ENCODE assay signal across 8 cellular contexts in the genomic region with DNA sequence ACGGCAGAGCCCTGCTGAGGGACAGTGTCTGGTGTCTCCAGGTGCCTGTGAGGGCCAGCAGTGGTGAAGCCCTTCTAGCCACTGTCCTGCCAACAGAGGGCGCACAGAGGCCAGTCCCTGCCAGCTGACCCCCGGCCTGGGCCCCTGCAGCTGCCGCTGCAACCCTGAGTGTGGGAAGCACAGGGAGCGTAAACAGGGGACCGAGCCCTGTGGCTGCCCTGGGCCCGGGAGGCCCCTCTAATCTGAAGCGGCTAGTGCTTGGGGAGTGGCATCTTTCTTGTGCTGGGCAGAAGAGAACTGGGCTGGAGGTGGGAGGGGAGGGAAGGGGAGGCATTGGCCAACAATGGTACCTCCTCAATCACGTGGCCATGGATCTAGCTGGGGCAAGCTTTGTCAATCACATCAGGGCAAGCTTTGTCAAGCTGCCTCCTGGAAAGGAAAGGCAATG. TPM values are rescaled to one million over a fixed set of nuclear protein-coding genes. Genes with fewer than 3 reads are reported as not detected.
DNase-seq lines count a peak whose midpoint lies in the region; ATAC-seq and TF ChIP-seq lines count a peak whose summit lies in the region.

No MANE protein-coding gene starts in this region.

- peak overlapping the region; percentile 5; the same call in 1 of the 2 replicates for H3K4me2 ChIP-seq in OCI-LY1 (ENCODE audit: low read length)

- DNase-seq in CD1c-positive myeloid dendritic cell (ENCODE audit: extremely low spot score) (peak; percentile 63), HEK293T (ENCODE audit: extremely low spot score) (peak; percentile 85), dorsolateral prefrontal cortex (peak in 9 of 10 donors; percentile 68 to 85 (median 73)), lung (ENCODE audit: low spot score) (peak; percentile 68), upper lobe of right lung (peak; percentile 87)
- no peak for DNase-seq in activated T-helper 2 cell treated with anti-CD3 and anti-CD28 coated beads, Interferon-gamma antibody, Interleukin-2, Interleukin-4, amounts not matched to agents 10 μg/mL and 5 μg/mL and 100 μg/mL, durations not matched to agents 14 hours and 24 hours and 36 hours (ENCODE audit: low spot score)
- DNase-seq in activated T-cell treated with anti-CD3 and anti-CD28 coated beads, Interleukin-2, amount 50 U/mL, for 1 hour, result no peak

- no peaks in the 10 kb centered on the region for H3K27me3 Mint-ChIP-seq in activated T-helper 2 cell treated with anti-CD3 and anti-CD28 coated beads, Interferon-gamma antibody, Interleukin-2, Interleukin-4, amounts not matched to agents 10 μg/mL and 5 μg/mL and 100 μg/mL, durations not matched to agents 14 hours and 24 hours and 36 hours (ENCODE audit: low read depth)

- H3K36me3 Mint-ChIP-seq in activated T-helper 2 cell treated with anti-CD3 and anti-CD28 coated beads, Interferon-gamma antibody, Interleukin-2, Interleukin-4, amounts not matched to agents 10 μg/mL and 5 μg/mL and 100 μg/mL, durations not matched to agents 14 hours and 24 hours and 36 hours (ENCODE audit: low read depth), result peaks cover 26% of the 10 kb centered on the region

- H3K27me3 ChIP-seq in OCI-LY1 (ENCODE audit: insufficient read depth, low read length), result no peaks in the 10 kb centered on the region
- no peaks in the 10 kb centered on the region for H3K27me3 ChIP-seq in dorsolateral prefrontal cortex
- no peaks in the 10 kb centered on the region for H3K27me3 ChIP-seq in lung (ENCODE audit: control insufficient read depth, insufficient read depth)
- H3K27me3 ChIP-seq in upper lobe of right lung, result no peaks in the 10 kb centered on the region

- H3K27ac Mint-ChIP-seq in activated T-helper 2 cell treated with anti-CD3 and anti-CD28 coated beads, Interferon-gamma antibody, Interleukin-2, Interleukin-4, amounts not matched to agents 10 μg/mL and 5 μg/mL and 100 μg/mL, durations not matched to agents 14 hours and 24 hours and 36 hours, result no peak overlapping the region

- WGBS in lung, 2 donors, result 13 to 16% methylated on average over 8 to 9 of the region's 9 CpGs

- H3K9me2 ChIP-seq in OCI-LY1 (ENCODE audit: low read depth, low read length), result no peaks in the 10 kb centered on the region

- intact Hi-C loops in dorsolateral prefrontal cortex (cut with DNase I) (loop anchor here (2.0 to 5.0 kb wide), 2 partner anchors 33 to 36 kb away; partner anchors contain the start of genes ARL3 (in 2 of the 2) and SFXN2 (in 2 of the 2)), upper lobe of right lung (cut with DNase I) (no loop called here)
- intact Hi-C loops in activated T-helper 2 cell treated with anti-CD3 and anti-CD28 coated beads, Interferon-gamma antibody, Interleukin-2, Interleukin-4, amounts not matched to agents 10 μg/mL and 5 μg/mL and 100 μg/mL, durations not matched to agents 14 hours and 24 hours and 36 hours (cut with micrococcal nuclease), result no loop called here

- H3K9ac ChIP-seq in OCI-LY1 (ENCODE audit: low read length), result no peak overlapping the region

- ATAC-seq in lung (ENCODE audit: insufficient read depth, low FRiP score), result peak; percentile 53
- peak; percentile 82 for ATAC-seq in upper lobe of right lung

- no peaks in the 10 kb centered on the region for H4K20me1 ChIP-seq in OCI-LY1 (ENCODE audit: insufficient read depth, low read length)

- H3K4me3 Mint-ChIP-seq in activated T-helper 2 cell treated with anti-CD3 and anti-CD28 coated beads, Interferon-gamma antibody, Interleukin-2, Interleukin-4, amounts not matched to agents 10 μg/mL and 5 μg/mL and 100 μg/mL, durations not matched to agents 14 hours and 24 hours and 36 hours (ENCODE audit: low read depth), result no peak overlapping the region

- no peaks in the 10 kb centered on the region for H3K79me2 ChIP-seq in OCI-LY1 (ENCODE audit: insufficient read depth, low read length)

- CTCF ChIA-PET in HEK293T (lab: Yijun Ruan, JAX), result interaction anchor here (0.7 to 2.9 kb wide), 13 partner anchors 8 to 48 kb away, joined by 3 to 25 read pairs (median 5); partner anchors contain the start of gene ARL3

- peak; percentile 46 for TF ChIP-seq CTCF in OCI-LY1 (IDR thresholded peaks at IDR 0.05; ENCODE audit: low read length)
- peak; percentile 29 to 85 (median 71) for TF ChIP-seq CTCF in dorsolateral prefrontal cortex (IDR thresholded peaks at IDR 0.05 in 54 of 56, conservative IDR thresholded peaks at IDR 0.05 in 2 of 56; ENCODE audit: low read depth in 1 of 56, partially characterized antibody in 56 of 56)
- TF ChIP-seq CTCF in lung (IDR thresholded peaks at IDR 0.05; ENCODE audit: control extremely low read depth, extremely low read depth), result peak; percentile 21
- peak; percentile 68 for TF ChIP-seq CTCF in upper lobe of right lung (IDR thresholded peaks at IDR 0.05)

- peaks cover 40% of the 10 kb centered on the region for H3K4me1 Mint-ChIP-seq in activated T-helper 2 cell treated with anti-CD3 and anti-CD28 coated beads, Interferon-gamma antibody, Interleukin-2, Interleukin-4, amounts not matched to agents 10 μg/mL and 5 μg/mL and 100 μg/mL, durations not matched to agents 14 hours and 24 hours and 36 hours (ENCODE audit: low read depth)

- no peaks in the 10 kb centered on the region for H3K9me3 Mint-ChIP-seq in activated T-helper 2 cell treated with anti-CD3 and anti-CD28 coated beads, Interferon-gamma antibody, Interleukin-2, Interleukin-4, amounts not matched to agents 10 μg/mL and 5 μg/mL and 100 μg/mL, durations not matched to agents 14 hours and 24 hours and 36 hours

- H2AFZ ChIP-seq in OCI-LY1 (ENCODE audit: low read length), result no peak overlapping the region

- H3K4me3 ChIP-seq in OCI-LY1 (ENCODE audit: low read depth, low read length, poor library complexity, severe bottlenecking), result no peak overlapping the region
- H3K4me3 ChIP-seq in dorsolateral prefrontal cortex, result peak overlapping the region in 40 of 59 donors; percentile 2 to 54 (median 34)
- H3K4me3 ChIP-seq in lung, result no peak overlapping the region
- H3K4me3 ChIP-seq in upper lobe of right lung, result no peak overlapping the region

- POLR2A ChIA-PET in HEK293T (lab: Yijun Ruan, JAX), result interaction anchor here (1.1 to 3.5 kb wide), 5 partner anchors 32 to 60 kb away, joined by 3 to 20 read pairs (median 4); partner anchors contain the start of genes ARL3 and SFXN2

- H3K27ac ChIP-seq in OCI-LY1 (ENCODE audit: low read depth, low read length, poor library complexity, severe bottlenecking) (peak overlapping the region; percentile 95), dorsolateral prefrontal cortex (peak overlapping the region; percentile 54 to 96 (median 86)), lung (ENCODE audit: low read depth in 1 of 2, low read length in 1 of 2) (no peak overlapping the region), upper lobe of right lung (peak overlapping the region; percentile 1)

- H3K36me3 ChIP-seq in OCI-LY1 (ENCODE audit: insufficient read depth, low read length), result no peaks in the 10 kb centered on the region
- peaks cover 0 to 6% of the 10 kb centered on the region in 2 donors for H3K36me3 ChIP-seq in lung (ENCODE audit: control insufficient read depth in 2 of 2, insufficient read depth in 2 of 2, low read length in 2 of 2)
- no peaks in the 10 kb centered on the region for H3K36me3 ChIP-seq in upper lobe of right lung

- no peaks in the 10 kb centered on the region for H3F3A ChIP-seq in OCI-LY1 (ENCODE audit: insufficient read depth, low read length)

- peaks cover 53% of the 10 kb centered on the region for H3K4me1 ChIP-seq in OCI-LY1 (ENCODE audit: insufficient read depth, low read length, severe bottlenecking)
- H3K4me1 ChIP-seq in lung (ENCODE audit: control insufficient read depth in 2 of 2, insufficient read depth in 2 of 2, low read length in 2 of 2), result peaks cover 17 to 24% of the 10 kb centered on the region in 2 donors
- peaks cover 53% of the 10 kb centered on the region for H3K4me1 ChIP-seq in upper lobe of right lung

- H3K9me3 ChIP-seq in OCI-LY1 (ENCODE audit: low read length) (no peaks in the 10 kb centered on the region), lung (ENCODE audit: control insufficient read depth in 2 of 2, insufficient read depth in 1 of 2, low read length in 1 of 2) (peaks cover 0 to 2% of the 10 kb centered on the region in 2 donors), upper lobe of right lung (no peaks in the 10 kb centered on the region)

TF ChIP-seq in HEK293T, 16 proteins besides CTCF, POLR2A, EP300 and RAD21:
- TF ChIP-seq ELF4 (IDR thresholded peaks at IDR 0.05) (no peak), L3MBTL2 (conservative IDR thresholded peaks at IDR 0.05) (peak; percentile 40; the same call in 1 of the 2 replicates)
TF ChIP-seq in HEK293T: peak in this region for 1.

RNA-seq across cellular contexts. Expression of gene TRIM8, which starts 34.6 kb away (rescaled TPM):
- total RNA-seq in dorsolateral prefrontal cortex (100 to 1,000 TPM in 118 of 120 experiments, 10 to 100 TPM in 2; 95.2 to 308 (median 133) TPM), lung (100 to 1,000 TPM; 136 to 173 TPM), upper lobe of right lung (146 TPM)
- polyA plus RNA-seq in lung, result 100 to 1,000 TPM in 1 of 2 donors, 10 to 100 TPM in 1; 81.5 to 104 TPM
- total RNA-seq in activated T-helper 2 cell treated with anti-CD3 and anti-CD28 coated beads, Interferon-gamma antibody, Interleukin-2, Interleukin-4, amounts not matched to agents 10 μg/mL and 5 μg/mL and 100 μg/mL, durations not matched to agents 14 hours and 24 hours and 36 hours, result 76.7 and 82.9 TPM in 2 replicates

RNA-seq across cellular contexts. Expression of gene ARL3, which starts 35.3 kb away (rescaled TPM):
- total RNA-seq in dorsolateral prefrontal cortex (10 to 100 TPM; 16.6 to 45.7 (median 35.4) TPM), lung (10 to 100 TPM in 1 of 2 donors, 1 to 10 TPM in 1; 9.9 to 12.2 TPM), upper lobe of right lung (7.5 TPM)
- polyA plus RNA-seq in lung, result 1 to 10 TPM; 6.7 to 9.6 TPM
- total RNA-seq in activated T-helper 2 cell treated with anti-CD3 and anti-CD28 coated beads, Interferon-gamma antibody, Interleukin-2, Interleukin-4, amounts not matched to agents 10 μg/mL and 5 μg/mL and 100 μg/mL, durations not matched to agents 14 hours and 24 hours and 36 hours, result 11.1 and 12.2 TPM in 2 replicates

RNA-seq across cellular contexts. Expression of gene SFXN2, which starts 35.6 kb away (rescaled TPM):
- total RNA-seq in dorsolateral prefrontal cortex, result 10 to 100 TPM in 34 of 120 experiments, 1 to 10 TPM in 86; 3.3 to 14.5 (median 8.6) TPM
- total RNA-seq in lung, result 10 to 100 TPM; 11.3 to 27.0 TPM
- polyA plus RNA-seq in lung, result 10 to 100 TPM; 10.8 to 16.8 TPM
- total RNA-seq in upper lobe of right lung, result 12.0 TPM
- 52.2 and 54.0 TPM in 2 replicates for total RNA-seq in activated T-helper 2 cell treated with anti-CD3 and anti-CD28 coated beads, Interferon-gamma antibody, Interleukin-2, Interleukin-4, amounts not matched to agents 10 μg/mL and 5 μg/mL and 100 μg/mL, durations not matched to agents 14 hours and 24 hours and 36 hours

Comparison
In these comparisons a context has a peak if more than half of its experiments do, and no peak if none do; other contexts are left out.
1. DNase-seq: peak in CD1c-positive myeloid dendritic cell (single experiment), HEK293T (single experiment), dorsolateral prefrontal cortex (9 of 10), lung (single experiment) and upper lobe of right lung (single experiment); none in activated T-helper 2 cell treated with anti-CD3 and anti-CD28 coated beads, Interferon-gamma antibody, Interleukin-2, Interleukin-4, amounts not matched to agents 10 μg/mL and 5 μg/mL and 100 μg/mL, durations not matched to agents 14 hours and 24 hours and 36 hours (single experiment) and activated T-cell treated with anti-CD3 and anti-CD28 coated beads, Interleukin-2, amount 50 U/mL, for 1 hour (single experiment).
2. H3K27ac ChIP-seq: peak in OCI-LY1 (single experiment), dorsolateral prefrontal cortex (59 of 59) and upper lobe of right lung (single experiment); none in lung (0 of 2).
3. H3K4me3 ChIP-seq: peak in dorsolateral prefrontal cortex (40 of 59); none in OCI-LY1 (single experiment), lung (single experiment) and upper lobe of right lung (single experiment).
4. CTCF ChIP-seq: peak in every context shown above with its lines; median percentile 71 in dorsolateral prefrontal cortex; 68 in upper lobe of right lung; 46 in OCI-LY1; 21 in lung.
5. intact Hi-C loops: an anchor here in dorsolateral prefrontal cortex (2.0 to 5.0 kb wide); none called in upper lobe of right lung and activated T-helper 2 cell treated with anti-CD3 and anti-CD28 coated beads, Interferon-gamma antibody, Interleukin-2, Interleukin-4, amounts not matched to agents 10 μg/mL and 5 μg/mL and 100 μg/mL, durations not matched to agents 14 hours and 24 hours and 36 hours.